Comparison of ENCODE assay signal across 8 cellular contexts in the genomic region with DNA sequence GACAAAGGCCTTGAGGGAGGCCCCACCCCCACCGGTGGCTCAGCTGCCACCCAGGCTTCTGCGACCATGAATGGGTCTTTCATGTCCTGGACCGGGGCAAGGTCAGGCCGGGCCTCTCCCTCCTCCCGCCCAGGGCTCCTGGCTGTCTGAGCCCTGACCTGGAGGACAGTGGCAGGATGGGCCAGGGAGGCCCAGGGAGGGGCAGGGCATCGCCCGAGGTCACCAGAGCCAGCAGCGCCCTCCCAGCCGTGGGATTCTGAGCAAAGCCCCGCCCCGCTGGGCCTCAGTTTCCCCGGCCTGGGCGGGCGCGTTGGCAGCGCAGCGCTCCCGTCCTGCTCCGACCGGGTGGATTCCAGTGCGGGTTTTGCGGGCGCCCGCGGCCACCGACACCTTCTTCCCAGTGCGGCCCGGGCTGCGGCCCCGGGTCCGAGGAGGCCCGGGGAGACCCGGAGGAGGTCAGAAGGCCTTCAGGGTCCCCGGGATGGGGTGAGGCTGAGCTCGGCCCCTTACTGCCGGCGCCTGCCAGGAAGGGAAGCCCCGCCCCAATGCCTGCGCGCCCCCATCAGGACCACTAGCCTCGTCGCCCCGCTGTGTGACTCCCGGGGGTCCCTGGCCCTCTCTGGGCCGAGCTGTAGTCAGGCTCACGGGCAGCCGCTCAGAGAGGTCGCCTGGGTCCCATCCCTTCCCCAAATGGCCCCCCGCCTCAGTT.
DNase-seq lines count a peak whose midpoint lies in the region; ATAC-seq and TF ChIP-seq lines count a peak whose summit lies in the region.

No MANE protein-coding gene starts in this region.

- peaks cover 19 to 52% (median 29%) of the 10 kb centered on the region in 11 experiments for H3K27me3 ChIP-seq in BLaER1 treated with 17β-estradiol and CSF1 and Interleukin-3, amounts not matched to agents 10 nM and 100 nM

- no peaks in the 10 kb centered on the region for H3K36me3 ChIP-seq in BLaER1 treated with 17β-estradiol and CSF1 and Interleukin-3, amounts not matched to agents 10 nM and 100 nM

- ATAC-seq in stimulated activated effector memory CD8-positive, alpha-beta T cell treated with anti-CD3 and anti-CD28 coated beads, Interleukin-12 subunit alpha, Interleukin-12 subunit beta, amount 100 ng/mL, for 72 hours = no peak
- ATAC-seq in HG03196 (IDR thresholded peaks at IDR 0.05; ENCODE audit: unreplicated experiment) = no peak

- TF ChIP-seq CTCF in choroid plexus epithelial cell (conservative IDR thresholded peaks at IDR 0.05; ENCODE audit: low read depth, low read length) (no peak), nephron (IDR thresholded peaks at IDR 0.05; ENCODE audit: unreplicated experiment in 3 of 3) (no peak)

- peaks cover 23% of the 10 kb centered on the region for H3K4me1 Mint-ChIP-seq in nephron
- peaks cover 11% of the 10 kb centered on the region for H3K4me1 Mint-ChIP-seq in stimulated activated effector memory CD8-positive, alpha-beta T cell treated with anti-CD3 and anti-CD28 coated beads, Interleukin-12 subunit alpha, Interleukin-12 subunit beta, amount 100 ng/mL, for 72 hours

- no peak overlapping the region for H3K27ac Mint-ChIP-seq in nephron
- no peak overlapping the region for H3K27ac Mint-ChIP-seq in stimulated activated effector memory CD8-positive, alpha-beta T cell treated with anti-CD3 and anti-CD28 coated beads, Interleukin-12 subunit alpha, Interleukin-12 subunit beta, amount 100 ng/mL, for 72 hours

- DNase-seq in LoVo (ENCODE audit: low spot score) = peak; percentile 49
- no peak for DNase-seq in choroid plexus epithelial cell (ENCODE audit: low read depth)
- DNase-seq in stimulated activated effector memory CD8-positive, alpha-beta T cell treated with anti-CD3 and anti-CD28 coated beads, Interleukin-12 subunit alpha, Interleukin-12 subunit beta, amount 100 ng/mL, for 72 hours (ENCODE audit: low spot score in 2 of 2) = no peak
- no peak for DNase-seq in activated CD4-positive, CD25-positive, alpha-beta regulatory T cell (lab: John Stamatoyannopoulos, UW)
- DNase-seq in central memory CD4-positive, alpha-beta T cell = no peak

- H3K27me3 Mint-ChIP-seq in nephron (ENCODE audit: low read depth) = peaks cover 26% of the 10 kb centered on the region

- H4K20me1 ChIP-seq in BLaER1 treated with 17β-estradiol and CSF1 and Interleukin-3, amounts not matched to agents 10 nM and 100 nM = peaks cover 0 to 11% (median 0%) of the 10 kb centered on the region in 11 experiments; a peak in 3 of 22 replicates

- peak overlapping the region; percentile 58 to 76 (median 66) for H3K4me3 ChIP-seq in BLaER1 treated with 17β-estradiol and CSF1 and Interleukin-3, amounts not matched to agents 10 nM and 100 nM
- peak overlapping the region; percentile 53 for H3K4me3 ChIP-seq in choroid plexus epithelial cell (ENCODE audit: low read depth, low read length)

- H3K4me1 ChIP-seq in BLaER1 treated with 17β-estradiol and CSF1 and Interleukin-3, amounts not matched to agents 10 nM and 100 nM = peaks cover 20 to 38% (median 32%) of the 10 kb centered on the region in 10 experiments; a peak in 19 of 20 replicates

- H3K9ac ChIP-seq in BLaER1 treated with 17β-estradiol and CSF1 and Interleukin-3, amounts not matched to agents 10 nM and 100 nM = peak overlapping the region; percentile 58 to 81 (median 72)

- H3K36me3 Mint-ChIP-seq in nephron (ENCODE audit: low read depth) = no peaks in the 10 kb centered on the region
- peaks cover 3% of the 10 kb centered on the region for H3K36me3 Mint-ChIP-seq in stimulated activated effector memory CD8-positive, alpha-beta T cell treated with anti-CD3 and anti-CD28 coated beads, Interleukin-12 subunit alpha, Interleukin-12 subunit beta, amount 100 ng/mL, for 72 hours

- no peaks in the 10 kb centered on the region for H3K9me3 Mint-ChIP-seq in nephron
- no peaks in the 10 kb centered on the region for H3K9me3 Mint-ChIP-seq in stimulated activated effector memory CD8-positive, alpha-beta T cell treated with anti-CD3 and anti-CD28 coated beads, Interleukin-12 subunit alpha, Interleukin-12 subunit beta, amount 100 ng/mL, for 72 hours

- peak overlapping the region; percentile 25 to 67 (median 56); a peak in 19 of 22 replicates for H3K27ac ChIP-seq in BLaER1 treated with 17β-estradiol and CSF1 and Interleukin-3, amounts not matched to agents 10 nM and 100 nM

- no peaks in the 10 kb centered on the region for H3K9me3 ChIP-seq in BLaER1 treated with 17β-estradiol and CSF1 and Interleukin-3, amounts not matched to agents 10 nM and 100 nM (replicated peaks in 1 of 11)

- peak overlapping the region; percentile 90 to 100 (median 100) for H3K4me2 ChIP-seq in BLaER1 treated with 17β-estradiol and CSF1 and Interleukin-3, amounts not matched to agents 10 nM and 100 nM

- peak overlapping the region; percentile 50 to 88 (median 68) for H3K4me3 Mint-ChIP-seq in nephron
- H3K4me3 Mint-ChIP-seq in stimulated activated effector memory CD8-positive, alpha-beta T cell treated with anti-CD3 and anti-CD28 coated beads, Interleukin-12 subunit alpha, Interleukin-12 subunit beta, amount 100 ng/mL, for 72 hours = no peak overlapping the region
